ENCODE assay signal across 14 cellular contexts in the genomic region with DNA sequence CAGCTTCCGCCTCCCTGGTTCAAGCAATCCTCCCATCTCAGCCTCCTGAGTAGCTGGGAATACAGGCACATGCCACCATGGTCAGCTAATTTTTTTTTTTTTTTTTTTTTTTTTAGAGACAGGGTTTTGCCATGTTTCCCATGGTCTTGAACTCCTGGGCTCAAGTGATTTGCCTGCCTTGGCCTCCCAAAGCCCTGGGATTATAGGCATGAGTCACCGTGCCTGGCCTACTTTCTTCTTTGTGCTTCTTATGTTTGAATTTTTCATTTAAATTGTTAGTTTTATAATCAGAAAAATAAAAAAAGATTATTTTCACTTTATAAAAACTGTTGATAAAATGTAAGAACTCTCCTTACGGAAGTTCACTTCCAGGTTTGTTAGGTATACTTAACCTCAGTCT.
"Had no signal": no experiment of that assay in that cellular context is flagged by ENCODE, and none has a peak within 500 bp of the region (broad histone marks: within the 10 kb centered on the region; RNA-seq: fewer than 3 reads in every experiment).

No MANE protein-coding gene starts in this region.

- DNase-seq: colonic mucosa; dermis blood vessel endothelial cell; left colon; left ventricle myocardium superior; mesenchymal stem cell; naive thymus-derived CD4-positive, alpha-beta T cell; nephron progenitor cell; sigmoid colon; stimulated activated CD4-positive, alpha-beta T cell treated with anti-CD3 and anti-CD28 coated beads, Interleukin-2, amount 100 ng/mL, for 48 hours; stimulated activated naive CD4-positive, alpha-beta T cell treated with Interleukin-2 at 50 U/mL for 16 hours; trophoblast cell had no signal

- H3K27me3 ChIP-seq: colonic mucosa, right atrium auricular region, sigmoid colon had no signal

- H3K4me1 ChIP-seq: colonic mucosa, parathyroid adenoma, right atrium auricular region, sigmoid colon had no signal

- H3K9me3 Mint-ChIP-seq: naive thymus-derived CD4-positive, alpha-beta T cell; nephron progenitor cell had no signal

- H3K4me3 Mint-ChIP-seq: naive thymus-derived CD4-positive, alpha-beta T cell had no signal

- H3K79me2 ChIP-seq: parathyroid adenoma had no signal

- H2AFZ ChIP-seq: parathyroid adenoma had no signal

- H3K27me3 Mint-ChIP-seq: naive thymus-derived CD4-positive, alpha-beta T cell had no signal

- H3K27ac ChIP-seq: colonic mucosa, parathyroid adenoma, right atrium auricular region, sigmoid colon had no signal

- H3K36me3 ChIP-seq: colonic mucosa had no signal

- ATAC-seq: left ventricle myocardium superior; naive thymus-derived CD4-positive, alpha-beta T cell had no signal

- H3K4me1 Mint-ChIP-seq: naive thymus-derived CD4-positive, alpha-beta T cell had no signal

- H3K4me3 ChIP-seq: colonic mucosa, lung, right atrium auricular region, sigmoid colon had no signal

- H3K9me3 ChIP-seq: colonic mucosa, right atrium auricular region, sigmoid colon had no signal

- H3K9ac ChIP-seq: parathyroid adenoma had no signal
